Comparison of ENCODE assay signal across 1 cellular context in genomic region chr3:179269152-179269707, GRCh38.
TF ChIP-seq lines count a peak whose summit lies in the region.

No MANE protein-coding gene starts in this region.

TF ChIP-seq in K562, 482 proteins besides CTCF, POLR2A, EP300 and RAD21 (continued from another document and continues in another):
- no peak for TF ChIP-seq PRDM10 (IDR thresholded peaks at IDR 0.05; ENCODE audit: partially characterized antibody)
- TF ChIP-seq ID3 (CRISPR knock-in tag; IDR thresholded peaks at IDR 0.05), result no peak
- 0 out of 2 replicates have a peak, but pooled peaks have one; percentile 17 for TF ChIP-seq ID3 (tag; IDR thresholded peaks at IDR 0.05)
- TF ChIP-seq, protein P1, sequence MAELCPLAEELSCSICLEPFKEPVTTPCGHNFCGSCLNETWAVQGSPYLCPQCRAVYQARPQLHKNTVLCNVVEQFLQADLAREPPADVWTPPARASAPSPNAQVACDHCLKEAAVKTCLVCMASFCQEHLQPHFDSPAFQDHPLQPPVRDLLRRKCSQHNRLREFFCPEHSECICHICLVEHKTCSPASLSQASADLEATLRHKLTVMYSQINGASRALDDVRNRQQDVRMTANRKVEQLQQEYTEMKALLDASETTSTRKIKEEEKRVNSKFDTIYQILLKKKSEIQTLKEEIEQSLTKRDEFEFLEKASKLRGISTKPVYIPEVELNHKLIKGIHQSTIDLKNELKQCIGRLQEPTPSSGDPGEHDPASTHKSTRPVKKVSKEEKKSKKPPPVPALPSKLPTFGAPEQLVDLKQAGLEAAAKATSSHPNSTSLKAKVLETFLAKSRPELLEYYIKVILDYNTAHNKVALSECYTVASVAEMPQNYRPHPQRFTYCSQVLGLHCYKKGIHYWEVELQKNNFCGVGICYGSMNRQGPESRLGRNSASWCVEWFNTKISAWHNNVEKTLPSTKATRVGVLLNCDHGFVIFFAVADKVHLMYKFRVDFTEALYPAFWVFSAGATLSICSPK (IDR thresholded peaks at IDR 0.05; ENCODE audit: borderline replicate concordance), result no peak
- TF ChIP-seq FOXJ3 (CRISPR knock-in tag; IDR thresholded peaks at IDR 0.05), result no peak
- TF ChIP-seq ILK (tag; IDR thresholded peaks at IDR 0.05; ENCODE audit: borderline replicate concordance, low read depth), result no peak
- no peak for TF ChIP-seq HMGN3 (IDR thresholded peaks at IDR 0.05; ENCODE audit: borderline replicate concordance, extremely low read depth, insufficient read length, low read depth, low read length)
- no peak for TF ChIP-seq HBP1 (CRISPR knock-in tag; IDR thresholded peaks at IDR 0.05)
- TF ChIP-seq, protein P2, sequence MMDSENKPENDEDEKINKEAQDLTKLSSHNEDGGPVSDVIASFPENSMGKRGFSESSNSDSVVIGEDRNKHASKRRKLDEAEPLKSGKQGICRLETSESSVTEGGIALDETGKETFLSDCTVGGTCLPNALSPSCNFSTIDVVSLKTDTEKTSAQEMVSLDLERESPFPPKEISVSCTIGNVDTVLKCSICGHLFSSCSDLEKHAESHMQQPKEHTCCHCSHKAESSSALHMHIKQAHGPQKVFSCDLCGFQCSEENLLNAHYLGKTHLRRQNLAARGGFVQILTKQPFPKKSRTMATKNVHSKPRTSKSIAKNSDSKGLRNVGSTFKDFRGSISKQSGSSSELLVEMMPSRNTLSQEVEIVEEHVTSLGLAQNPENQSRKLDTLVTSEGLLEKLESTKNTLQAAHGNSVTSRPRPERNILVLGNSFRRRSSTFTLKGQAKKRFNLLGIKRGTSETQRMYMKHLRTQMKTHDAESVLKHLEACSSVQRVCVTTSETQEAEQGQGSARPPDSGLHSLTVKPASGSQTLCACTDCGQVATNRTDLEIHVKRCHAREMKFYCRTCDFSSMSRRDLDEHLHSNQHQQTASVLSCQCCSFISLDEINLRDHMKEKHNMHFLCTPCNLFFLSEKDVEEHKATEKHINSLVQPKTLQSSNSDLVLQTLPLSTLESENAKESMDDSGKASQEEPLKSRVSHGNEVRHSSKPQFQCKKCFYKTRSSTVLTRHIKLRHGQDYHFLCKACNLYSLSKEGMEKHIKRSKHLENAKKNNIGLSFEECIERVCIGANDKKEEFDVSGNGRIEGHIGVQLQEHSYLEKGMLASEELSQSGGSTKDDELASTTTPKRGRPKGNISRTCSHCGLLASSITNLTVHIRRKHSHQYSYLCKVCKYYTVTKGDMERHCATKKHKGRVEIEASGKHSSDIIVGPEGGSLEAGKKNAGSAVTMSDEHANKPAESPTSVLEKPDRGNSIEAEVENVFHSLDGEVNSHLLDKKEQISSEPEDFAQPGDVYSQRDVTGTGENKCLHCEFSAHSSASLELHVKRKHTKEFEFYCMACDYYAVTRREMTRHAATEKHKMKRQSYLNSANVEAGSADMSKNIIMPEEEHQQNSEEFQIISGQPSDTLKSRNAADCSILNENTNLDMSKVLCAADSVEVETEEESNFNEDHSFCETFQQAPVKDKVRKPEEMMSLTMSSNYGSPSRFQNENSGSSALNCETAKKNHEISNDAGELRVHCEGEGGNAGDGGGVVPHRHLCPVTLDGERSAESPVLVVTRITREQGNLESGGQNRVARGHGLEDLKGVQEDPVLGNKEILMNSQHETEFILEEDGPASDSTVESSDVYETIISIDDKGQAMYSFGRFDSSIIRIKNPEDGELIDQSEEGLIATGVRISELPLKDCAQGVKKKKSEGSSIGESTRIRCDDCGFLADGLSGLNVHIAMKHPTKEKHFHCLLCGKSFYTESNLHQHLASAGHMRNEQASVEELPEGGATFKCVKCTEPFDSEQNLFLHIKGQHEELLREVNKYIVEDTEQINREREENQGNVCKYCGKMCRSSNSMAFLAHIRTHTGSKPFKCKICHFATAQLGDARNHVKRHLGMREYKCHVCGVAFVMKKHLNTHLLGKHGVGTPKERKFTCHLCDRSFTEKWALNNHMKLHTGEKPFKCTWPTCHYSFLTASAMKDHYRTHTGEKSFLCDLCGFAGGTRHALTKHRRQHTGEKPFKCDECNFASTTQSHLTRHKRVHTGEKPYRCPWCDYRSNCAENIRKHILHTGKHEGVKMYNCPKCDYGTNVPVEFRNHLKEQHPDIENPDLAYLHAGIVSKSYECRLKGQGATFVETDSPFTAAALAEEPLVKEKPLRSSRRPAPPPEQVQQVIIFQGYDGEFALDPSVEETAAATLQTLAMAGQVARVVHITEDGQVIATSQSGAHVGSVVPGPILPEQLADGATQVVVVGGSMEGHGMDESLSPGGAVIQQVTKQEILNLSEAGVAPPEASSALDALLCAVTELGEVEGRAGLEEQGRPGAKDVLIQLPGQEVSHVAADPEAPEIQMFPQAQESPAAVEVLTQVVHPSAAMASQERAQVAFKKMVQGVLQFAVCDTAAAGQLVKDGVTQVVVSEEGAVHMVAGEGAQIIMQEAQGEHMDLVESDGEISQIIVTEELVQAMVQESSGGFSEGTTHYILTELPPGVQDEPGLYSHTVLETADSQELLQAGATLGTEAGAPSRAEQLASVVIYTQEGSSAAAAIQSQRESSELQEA (IDR thresholded peaks at IDR 0.05; ENCODE audit: low read depth), result no peak
- peak; percentile 42 for TF ChIP-seq CBFA2T2 (conservative IDR thresholded peaks at IDR 0.05)
- no peak for TF ChIP-seq ESRRB (CRISPR knock-in tag; IDR thresholded peaks at IDR 0.05; ENCODE audit: borderline replicate concordance)
- no peak for TF ChIP-seq ZBED1 (IDR thresholded peaks at IDR 0.05)
- TF ChIP-seq IRF2 (CRISPR knock-in tag; IDR thresholded peaks at IDR 0.05), result no peak
- no peak for TF ChIP-seq HIVEP1 (CRISPR knock-in tag; IDR thresholded peaks at IDR 0.05)
- no peak for TF ChIP-seq ZNF518B (CRISPR knock-in tag; IDR thresholded peaks at IDR 0.05)
- TF ChIP-seq ZNF76 (CRISPR knock-in tag; IDR thresholded peaks at IDR 0.05; ENCODE audit: borderline replicate concordance), result no peak
- TF ChIP-seq, protein P3, sequence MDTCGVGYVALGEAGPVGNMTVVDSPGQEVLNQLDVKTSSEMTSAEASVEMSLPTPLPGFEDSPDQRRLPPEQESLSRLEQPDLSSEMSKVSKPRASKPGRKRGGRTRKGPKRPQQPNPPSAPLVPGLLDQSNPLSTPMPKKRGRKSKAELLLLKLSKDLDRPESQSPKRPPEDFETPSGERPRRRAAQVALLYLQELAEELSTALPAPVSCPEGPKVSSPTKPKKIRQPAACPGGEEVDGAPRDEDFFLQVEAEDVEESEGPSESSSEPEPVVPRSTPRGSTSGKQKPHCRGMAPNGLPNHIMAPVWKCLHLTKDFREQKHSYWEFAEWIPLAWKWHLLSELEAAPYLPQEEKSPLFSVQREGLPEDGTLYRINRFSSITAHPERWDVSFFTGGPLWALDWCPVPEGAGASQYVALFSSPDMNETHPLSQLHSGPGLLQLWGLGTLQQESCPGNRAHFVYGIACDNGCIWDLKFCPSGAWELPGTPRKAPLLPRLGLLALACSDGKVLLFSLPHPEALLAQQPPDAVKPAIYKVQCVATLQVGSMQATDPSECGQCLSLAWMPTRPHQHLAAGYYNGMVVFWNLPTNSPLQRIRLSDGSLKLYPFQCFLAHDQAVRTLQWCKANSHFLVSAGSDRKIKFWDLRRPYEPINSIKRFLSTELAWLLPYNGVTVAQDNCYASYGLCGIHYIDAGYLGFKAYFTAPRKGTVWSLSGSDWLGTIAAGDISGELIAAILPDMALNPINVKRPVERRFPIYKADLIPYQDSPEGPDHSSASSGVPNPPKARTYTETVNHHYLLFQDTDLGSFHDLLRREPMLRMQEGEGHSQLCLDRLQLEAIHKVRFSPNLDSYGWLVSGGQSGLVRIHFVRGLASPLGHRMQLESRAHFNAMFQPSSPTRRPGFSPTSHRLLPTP (IDR thresholded peaks at IDR 0.05; ENCODE audit: borderline replicate concordance, extremely low read depth, insufficient read length), result no peak
- TF ChIP-seq ZNF592 (IDR thresholded peaks at IDR 0.05), result peak; percentile 66; the same call in 1 of the 2 replicates
- 0 out of 2 replicates have a peak, but pooled peaks have one; percentile 15 for TF ChIP-seq BHLHE40 (IDR thresholded peaks at IDR 0.05; ENCODE audit: low read length)
- TF ChIP-seq ERF (CRISPR knock-in tag; IDR thresholded peaks at IDR 0.05), result no peak
- no peak for TF ChIP-seq PHB (CRISPR knock-in tag; IDR thresholded peaks at IDR 0.05)
- TF ChIP-seq CSDE1 (IDR thresholded peaks at IDR 0.05), result no peak
- no peak for TF ChIP-seq ZNF551 (CRISPR knock-in tag; IDR thresholded peaks at IDR 0.05)
- 0 out of 2 replicates have a peak, but pooled peaks have one; percentile 15 for TF ChIP-seq L3MBTL2 (IDR thresholded peaks at IDR 0.05)
- TF ChIP-seq TOE1 (IDR thresholded peaks at IDR 0.05; ENCODE audit: borderline replicate concordance), result no peak
- no peak for TF ChIP-seq TOE1 (CRISPR knock-in tag; IDR thresholded peaks at IDR 0.05; ENCODE audit: borderline replicate concordance, low read depth)
